ENCODE assay signal across 1 cellular context in genomic region chr11:35043933-35044332, GRCh38.
A peak's percentile ranks its signal among the peaks of the same experiment; 100 is the strongest.
TF ChIP-seq lines count a peak whose summit lies in the region.

No MANE protein-coding gene starts in this region.

TF ChIP-seq in GM12878, 131 proteins besides CTCF, POLR2A, EP300 and RAD21 (continued from another document):
- TF ChIP-seq SKIL (IDR thresholded peaks at IDR 0.05; ENCODE audit: low read depth, poor library complexity, severe bottlenecking) (no peak), PBX3 (IDR thresholded peaks at IDR 0.05; ENCODE audit: insufficient replicate concordance, low read depth, low read length) (peak; percentile 68)
